13 cellular contexts compared by ENCODE assay signal in genomic region chr9:125764198-125764597, GRCh38. TPM values are rescaled to one million over a fixed set of nuclear protein-coding genes. Genes with fewer than 3 reads are reported as not detected.
DNase-seq lines count a peak whose midpoint lies in the region; FAIRE-seq and TF ChIP-seq lines count a peak whose summit lies in the region.
"Had no signal": no experiment of that assay in that cellular context is flagged by ENCODE, and none has a peak within 500 bp of the region (broad histone marks: within the 10 kb centered on the region; RNA-seq: fewer than 3 reads in every experiment).

No MANE protein-coding gene starts in this region.

- no peak overlapping the region for H2AFZ ChIP-seq in neural progenitor cell (replicated peaks)

- H3K9me3 ChIP-seq in SK-N-MC (ENCODE audit: low read depth, low read length) (no peaks in the 10 kb centered on the region), endocrine pancreas (ENCODE audit: control insufficient read depth, low read length) (no peaks in the 10 kb centered on the region), neural progenitor cell (ENCODE audit: low read depth) (no peaks in the 10 kb centered on the region), ascending aorta (no peaks in the 10 kb centered on the region)

- peaks cover 44% of the 10 kb centered on the region for H3K4me1 Mint-ChIP-seq in neural progenitor cell

- TF ChIP-seq CTCF in neural progenitor cell (IDR thresholded peaks at IDR 0.05) (no peak), ascending aorta (IDR thresholded peaks at IDR 0.05) (no peak)

- H3K27me3 Mint-ChIP-seq in neural progenitor cell (ENCODE audit: insufficient read depth, low read depth), result peaks cover 2% of the 10 kb centered on the region
- H3K27me3 Mint-ChIP-seq: B cell; CD4-positive, alpha-beta T cell had no signal

- H3K9me3 Mint-ChIP-seq in neural progenitor cell, result no peaks in the 10 kb centered on the region
- H3K9me3 Mint-ChIP-seq: CD4-positive, alpha-beta T cell had no signal

- H3K27me3 ChIP-seq in endocrine pancreas (ENCODE audit: control insufficient read depth, insufficient read depth, low read length), result no peaks in the 10 kb centered on the region
- H3K27me3 ChIP-seq in neural progenitor cell, result no peaks in the 10 kb centered on the region
- H3K27me3 ChIP-seq in ascending aorta, result no peaks in the 10 kb centered on the region

- H3K4me3 Mint-ChIP-seq in neural progenitor cell, result no peak overlapping the region
- H3K4me3 Mint-ChIP-seq: B cell; CD4-positive, alpha-beta T cell had no signal

- intact Hi-C loops in ascending aorta (cut with DNase I), result no loop called here

- H3K9ac ChIP-seq in SK-N-MC (ENCODE audit: insufficient read length) (no peak overlapping the region), endocrine pancreas (ENCODE audit: control insufficient read depth, insufficient read depth, low read length) (no peak overlapping the region), neural progenitor cell (no peak overlapping the region)

- DNase-seq in GM18507 (ENCODE audit: extremely low spot score, insufficient read length, low read depth), result no peak
- no peak for DNase-seq in SK-N-MC (ENCODE audit: low read depth, low spot score)
- no peak for DNase-seq in neural progenitor cell (ENCODE audit: low spot score)
- DNase-seq in midbrain (lab: John Stamatoyannopoulos, UW), result no peak
- no peak for DNase-seq in NCI-H2029 (lab: John Stamatoyannopoulos, UW)
- DNase-seq in ascending aorta (ENCODE audit: low spot score in 2 of 2), result no peak
- DNase-seq in Ammon's horn (ENCODE audit: low spot score), result no peak
- DNase-seq: ACHN; CD4-positive, alpha-beta T cell; GF-D8; H7 had no signal

- FAIRE-seq in GM18507 (lab: Jason Lieb, UNC), result peak; percentile 21

- H3K36me3 Mint-ChIP-seq in neural progenitor cell, result peaks cover 12% of the 10 kb centered on the region

- H3K79me2 ChIP-seq in neural progenitor cell (ENCODE audit: low read depth), result peaks cover 100% of the 10 kb centered on the region

- H3K27ac Mint-ChIP-seq in neural progenitor cell, result no peak overlapping the region
- H3K27ac Mint-ChIP-seq: B cell; CD4-positive, alpha-beta T cell had no signal

- H3K4me2 ChIP-seq in neural progenitor cell, result peak overlapping the region; percentile 62

- peak overlapping the region; percentile 45 for H3K4me3 ChIP-seq in SK-N-MC
- H3K4me3 ChIP-seq in endocrine pancreas (ENCODE audit: control insufficient read depth, insufficient read depth, low read length), result peak overlapping the region; percentile 82
- no peak overlapping the region for H3K4me3 ChIP-seq in neural progenitor cell
- no peak overlapping the region for H3K4me3 ChIP-seq in ascending aorta

- H4K20me1 ChIP-seq in neural progenitor cell (ENCODE audit: low read depth), result peaks cover 61% of the 10 kb centered on the region

- H3K27ac ChIP-seq in SK-N-MC, result peak overlapping the region; percentile 70
- no peak overlapping the region for H3K27ac ChIP-seq in neural progenitor cell
- no peak overlapping the region for H3K27ac ChIP-seq in ascending aorta

- peaks cover 27% of the 10 kb centered on the region for H3F3A ChIP-seq in neural progenitor cell (ENCODE audit: low read depth)

- H3K36me3 ChIP-seq in SK-N-MC (ENCODE audit: insufficient read depth, low read length), result no peaks in the 10 kb centered on the region
- no peaks in the 10 kb centered on the region for H3K36me3 ChIP-seq in endocrine pancreas (ENCODE audit: control insufficient read depth, insufficient read depth, low read length)
- no peaks in the 10 kb centered on the region for H3K36me3 ChIP-seq in neural progenitor cell
- no peaks in the 10 kb centered on the region for H3K36me3 ChIP-seq in ascending aorta

- H3K4me1 ChIP-seq in endocrine pancreas (ENCODE audit: control insufficient read depth, insufficient read depth, low read length) (peaks cover 52% of the 10 kb centered on the region), neural progenitor cell (peaks cover 54% of the 10 kb centered on the region), ascending aorta (no peaks in the 10 kb centered on the region)

RNA-seq across cellular contexts. Expression of gene PBX3, which starts 17.0 kb away (rescaled TPM):
- 71.7 and 99.5 TPM in 2 replicates for total RNA-seq in neural progenitor cell (ENCODE audit: low replicate concordance)
- total RNA-seq in ascending aorta, result 24.3 TPM

RNA-seq across cellular contexts. Expression of gene MAPKAP1, which starts 57.2 kb away (rescaled TPM):
- total RNA-seq in neural progenitor cell (ENCODE audit: low replicate concordance), result 53.9 and 56.6 TPM in 2 replicates
- 49.6 TPM for total RNA-seq in ascending aorta

Comparison
In these comparisons a context has a peak if more than half of its experiments do, and no peak if none do; other contexts are left out.
1. H3K4me3 ChIP-seq: peak in SK-N-MC (single experiment) and endocrine pancreas (single experiment); none in neural progenitor cell (single experiment) and ascending aorta (0 of 2).